1 cellular context compared by ENCODE assay signal in genomic region chr3:38805765-38806386, GRCh38.
A peak's percentile ranks its signal among the peaks of the same experiment; 100 is the strongest.
TF ChIP-seq lines count a peak whose summit lies in the region.

No MANE protein-coding gene starts in this region.

TF ChIP-seq in HepG2, 621 proteins besides CTCF, POLR2A, EP300 and RAD21 (continued from another document):
- TF ChIP-seq, protein P1, sequence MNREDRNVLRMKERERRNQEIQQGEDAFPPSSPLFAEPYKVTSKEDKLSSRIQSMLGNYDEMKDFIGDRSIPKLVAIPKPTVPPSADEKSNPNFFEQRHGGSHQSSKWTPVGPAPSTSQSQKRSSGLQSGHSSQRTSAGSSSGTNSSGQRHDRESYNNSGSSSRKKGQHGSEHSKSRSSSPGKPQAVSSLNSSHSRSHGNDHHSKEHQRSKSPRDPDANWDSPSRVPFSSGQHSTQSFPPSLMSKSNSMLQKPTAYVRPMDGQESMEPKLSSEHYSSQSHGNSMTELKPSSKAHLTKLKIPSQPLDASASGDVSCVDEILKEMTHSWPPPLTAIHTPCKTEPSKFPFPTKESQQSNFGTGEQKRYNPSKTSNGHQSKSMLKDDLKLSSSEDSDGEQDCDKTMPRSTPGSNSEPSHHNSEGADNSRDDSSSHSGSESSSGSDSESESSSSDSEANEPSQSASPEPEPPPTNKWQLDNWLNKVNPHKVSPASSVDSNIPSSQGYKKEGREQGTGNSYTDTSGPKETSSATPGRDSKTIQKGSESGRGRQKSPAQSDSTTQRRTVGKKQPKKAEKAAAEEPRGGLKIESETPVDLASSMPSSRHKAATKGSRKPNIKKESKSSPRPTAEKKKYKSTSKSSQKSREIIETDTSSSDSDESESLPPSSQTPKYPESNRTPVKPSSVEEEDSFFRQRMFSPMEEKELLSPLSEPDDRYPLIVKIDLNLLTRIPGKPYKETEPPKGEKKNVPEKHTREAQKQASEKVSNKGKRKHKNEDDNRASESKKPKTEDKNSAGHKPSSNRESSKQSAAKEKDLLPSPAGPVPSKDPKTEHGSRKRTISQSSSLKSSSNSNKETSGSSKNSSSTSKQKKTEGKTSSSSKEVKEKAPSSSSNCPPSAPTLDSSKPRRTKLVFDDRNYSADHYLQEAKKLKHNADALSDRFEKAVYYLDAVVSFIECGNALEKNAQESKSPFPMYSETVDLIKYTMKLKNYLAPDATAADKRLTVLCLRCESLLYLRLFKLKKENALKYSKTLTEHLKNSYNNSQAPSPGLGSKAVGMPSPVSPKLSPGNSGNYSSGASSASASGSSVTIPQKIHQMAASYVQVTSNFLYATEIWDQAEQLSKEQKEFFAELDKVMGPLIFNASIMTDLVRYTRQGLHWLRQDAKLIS (CRISPR knock-in tag; IDR thresholded peaks at IDR 0.05): peak; percentile 83; the same call in 1 of the 2 replicates
- TF ChIP-seq MBNL3 (CRISPR knock-in tag; conservative IDR thresholded peaks at IDR 0.05): no peak
- no peak for TF ChIP-seq ZFP36 (IDR thresholded peaks at IDR 0.05; ENCODE audit: borderline replicate concordance, low read depth, low read length, partially characterized antibody)
- peak; percentile 59; the same call in 1 of the 2 replicates for TF ChIP-seq NR3C1 (CRISPR knock-in tag; IDR thresholded peaks at IDR 0.05)
- peak; percentile 98; the same call in 1 of the 2 replicates for TF ChIP-seq ZNF570 (CRISPR knock-in tag; IDR thresholded peaks at IDR 0.05; ENCODE audit: borderline replicate concordance)
- TF ChIP-seq GLI4 (CRISPR knock-in tag; IDR thresholded peaks at IDR 0.05; ENCODE audit: borderline replicate concordance): peak; percentile 98
- TF ChIP-seq NPAS2 (CRISPR knock-in tag; IDR thresholded peaks at IDR 0.05; ENCODE audit: borderline replicate concordance): no peak
- TF ChIP-seq FOXA3 (CRISPR knock-in tag; IDR thresholded peaks at IDR 0.05): peak; percentile 80
- TF ChIP-seq CREM (IDR thresholded peaks at IDR 0.05): no peak
- no peak for TF ChIP-seq CREM (CRISPR knock-in tag; IDR thresholded peaks at IDR 0.05)
